22 cellular contexts compared by ENCODE assay signal in the genomic region with DNA sequence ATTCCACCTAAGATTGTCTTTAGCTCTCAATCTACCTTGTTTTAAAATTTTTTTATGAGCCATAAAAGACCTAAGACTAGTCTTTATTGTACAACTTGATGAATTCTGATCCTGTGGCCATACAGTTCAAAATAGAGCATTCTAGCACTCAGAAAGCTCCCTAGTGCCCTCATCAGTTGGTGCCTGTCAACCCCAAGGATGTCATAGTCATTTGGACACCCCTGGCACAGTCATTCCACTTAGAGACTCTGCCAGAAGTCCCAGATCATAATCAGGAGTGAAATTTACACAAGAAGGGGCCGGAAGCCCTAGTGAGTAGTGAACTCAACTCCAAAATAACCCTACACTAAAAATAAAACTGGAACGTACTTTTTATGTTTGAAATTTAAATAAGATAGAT.
DNase-seq lines count a peak whose midpoint lies in the region; ATAC-seq and TF ChIP-seq lines count a peak whose summit lies in the region.
"Had no signal": no experiment of that assay in that cellular context is flagged by ENCODE, and none has a peak within 500 bp of the region (broad histone marks: within the 10 kb centered on the region; RNA-seq: fewer than 3 reads in every experiment).

No MANE protein-coding gene starts in this region.

- no peaks in the 10 kb centered on the region for H3K36me3 ChIP-seq in Loucy (ENCODE audit: insufficient read depth, low read length)
- H3K36me3 ChIP-seq: heart right ventricle, spleen, stomach had no signal

- no peaks in the 10 kb centered on the region for H4K20me1 ChIP-seq in Loucy (ENCODE audit: insufficient read depth, low read length, poor library complexity, severe bottlenecking)

- H3K27ac Mint-ChIP-seq in activated naive CD4-positive, alpha-beta T cell treated with anti-CD3 and anti-CD28 coated beads, Interleukin-2, amount 50 U/mL, for 72 hours: no peak overlapping the region
- H3K27ac Mint-ChIP-seq: activated naive CD8-positive, alpha-beta T cell treated with anti-CD3 and anti-CD28 coated beads, Interleukin-2, amount 10 ng/mL, durations not matched to agents 7 days and 5 days; T-helper 2 cell treated with Interferon-gamma antibody and Interleukin-4, amounts not matched to agents 5 μg/mL and 100 μg/mL, for 36 hours had no signal

- H3K36me3 Mint-ChIP-seq in activated naive CD4-positive, alpha-beta T cell treated with anti-CD3 and anti-CD28 coated beads, Interleukin-2, amount 50 U/mL, for 72 hours: no peaks in the 10 kb centered on the region
- H3K36me3 Mint-ChIP-seq: activated naive CD8-positive, alpha-beta T cell treated with anti-CD3 and anti-CD28 coated beads, Interleukin-2, amount 10 ng/mL, durations not matched to agents 7 days and 5 days had no signal

- DNase-seq in activated naive CD4-positive, alpha-beta T cell treated with anti-CD3 and anti-CD28 coated beads, Interleukin-2, amount 50 U/mL, for 72 hours (ENCODE audit: low spot score in 2 of 2): no peak
- DNase-seq in activated naive CD4-positive, alpha-beta T cell treated with anti-CD3 and anti-CD28 coated beads, Interleukin-2, amount 50 U/mL, for 16 hours: no peak
- DNase-seq in Kasumi-1 (lab: John Stamatoyannopoulos, UW) (no peak), HT-29 (ENCODE audit: low spot score) (no peak)
- DNase-seq: activated CD4-positive, alpha-beta T cell treated with anti-CD3 and anti-CD28 coated beads for 4 hours; activated CD8-positive, alpha-beta memory T cell treated with anti-CD3 and anti-CD28 coated beads, Interleukin-2, amount 50 U/mL, for 4 hours; activated naive CD8-positive, alpha-beta T cell treated with anti-CD3 and anti-CD28 coated beads, Interleukin-2, amount 10 ng/mL, durations not matched to agents 7 days and 5 days; C1 segment of cervical spinal cord; DMS153; heart right ventricle; NCI-H1092; NCI-H1694; NCI-H446; NCI-H748 treated with DMSO at 0.1 percent for 48 hours; right cardiac atrium; SIG-M5; stomach had no signal

- H3K4me2 ChIP-seq in Loucy (ENCODE audit: low read depth, low read length, poor library complexity, severe bottlenecking): no peak overlapping the region

- H3F3A ChIP-seq in Loucy (ENCODE audit: low read depth): no peaks in the 10 kb centered on the region

- H3K9me2 ChIP-seq in Loucy (replicated peaks; ENCODE audit: low read depth, low read length): no peaks in the 10 kb centered on the region

- H3K79me2 ChIP-seq in Loucy (ENCODE audit: insufficient read depth, low read length): no peaks in the 10 kb centered on the region

- no peaks in the 10 kb centered on the region for H3K9me3 ChIP-seq in Loucy (ENCODE audit: insufficient read depth, low read depth, low read length)
- H3K9me3 ChIP-seq: heart right ventricle, spleen, stomach had no signal

- no peak overlapping the region for H2AFZ ChIP-seq in Loucy (ENCODE audit: low read length)

- H3K9ac ChIP-seq in Loucy (ENCODE audit: low read depth, low read length, poor library complexity, severe bottlenecking): no peak overlapping the region

- H3K9me3 Mint-ChIP-seq in activated naive CD4-positive, alpha-beta T cell treated with anti-CD3 and anti-CD28 coated beads, Interleukin-2, amount 50 U/mL, for 72 hours: no peaks in the 10 kb centered on the region
- H3K9me3 Mint-ChIP-seq: activated naive CD8-positive, alpha-beta T cell treated with anti-CD3 and anti-CD28 coated beads, Interleukin-2, amount 10 ng/mL, durations not matched to agents 7 days and 5 days; T-helper 2 cell treated with Interferon-gamma antibody and Interleukin-4, amounts not matched to agents 5 μg/mL and 100 μg/mL, for 36 hours had no signal

- peak; percentile 53 to 77 for ATAC-seq in activated naive CD4-positive, alpha-beta T cell treated with anti-CD3 and anti-CD28 coated beads, Interleukin-2, amount 50 U/mL, for 72 hours
- ATAC-seq in GM19035 (IDR thresholded peaks at IDR 0.05; ENCODE audit: unreplicated experiment) (peak; percentile 49), HG02642 (IDR thresholded peaks at IDR 0.05; ENCODE audit: poor library complexity, unreplicated experiment) (no peak)
- ATAC-seq: heart right ventricle, right cardiac atrium had no signal

- H3K4me1 ChIP-seq in Loucy (ENCODE audit: insufficient read depth, low read length, poor library complexity, severe bottlenecking): no peaks in the 10 kb centered on the region

- no peaks in the 10 kb centered on the region for H3K27me3 ChIP-seq in Loucy (ENCODE audit: insufficient read depth, low read length, poor library complexity, severe bottlenecking)

- peak; percentile 39 for TF ChIP-seq CTCF in Loucy (conservative IDR thresholded peaks at IDR 0.05; ENCODE audit: low read length)

- H3K4me3 ChIP-seq in Loucy (ENCODE audit: low read length, poor library complexity, severe bottlenecking): no peak overlapping the region
- H3K4me3 ChIP-seq: heart right ventricle, spleen, stomach had no signal
